ENCODE assay signal across 9 cellular contexts in genomic region chr11:45092901-45093760, GRCh38. TPM values are rescaled to one million over a fixed set of nuclear protein-coding genes. Genes with fewer than 3 reads are reported as not detected.
DNase-seq lines count a peak whose midpoint lies in the region; ATAC-seq, FAIRE-seq and TF ChIP-seq lines count a peak whose summit lies in the region.
"Had no signal": no experiment of that assay in that cellular context is flagged by ENCODE, and none has a peak within 500 bp of the region (broad histone marks: within the 10 kb centered on the region; RNA-seq: fewer than 3 reads in every experiment).

No MANE protein-coding gene starts in this region.

- H3K27me3 ChIP-seq in keratinocyte (ENCODE audit: control insufficient read depth, extremely low read depth, insufficient read depth, low read length) (no peaks in the 10 kb centered on the region), BE2C (no peaks in the 10 kb centered on the region)

- peak overlapping the region; percentile 59 for H3K27ac ChIP-seq in keratinocyte (ENCODE audit: control insufficient read depth, insufficient read depth, low read length)

- ATAC-seq in GM21825 (IDR thresholded peaks at IDR 0.05; ENCODE audit: unreplicated experiment) = no peak
- no peak for ATAC-seq in HG03520 (IDR thresholded peaks at IDR 0.05; ENCODE audit: unreplicated experiment)

- H3K27me3 Mint-ChIP-seq in HFFc6 (ENCODE audit: insufficient read depth) = peaks cover 25% of the 10 kb centered on the region

- H3K4me1 ChIP-seq in keratinocyte (ENCODE audit: control insufficient read depth, extremely low read depth, insufficient read depth, low read length) (peaks cover 68% of the 10 kb centered on the region), BE2C (no peaks in the 10 kb centered on the region)

- H3K9me3 ChIP-seq in keratinocyte (ENCODE audit: control insufficient read depth, low read depth, low read length) = no peaks in the 10 kb centered on the region
- H3K9me3 ChIP-seq in BE2C = no peaks in the 10 kb centered on the region

- H3K4me3 ChIP-seq in keratinocyte (ENCODE audit: control insufficient read depth in 2 of 3, extremely low read depth in 1 of 3, insufficient read depth in 2 of 3, low read depth in 1 of 3, low read length in 3 of 3) = no peak overlapping the region
- no peak overlapping the region for H3K4me3 ChIP-seq in BE2C (ENCODE audit: low read depth, low read length)

- no peaks in the 10 kb centered on the region for H3K79me2 ChIP-seq in keratinocyte (ENCODE audit: control insufficient read depth, insufficient read depth, low read length)

- H3K36me3 ChIP-seq in keratinocyte (ENCODE audit: control insufficient read depth in 2 of 2, extremely low read depth in 1 of 2, insufficient read depth in 2 of 2, low read length in 2 of 2) = no peaks in the 10 kb centered on the region
- H3K36me3 ChIP-seq in BE2C = no peaks in the 10 kb centered on the region

- FAIRE-seq in keratinocyte (lab: Jason Lieb, UNC) = peak; percentile 96

- H3K9ac ChIP-seq in keratinocyte (ENCODE audit: control insufficient read depth, extremely low read depth, insufficient read depth, low read length) = peak overlapping the region; percentile 4

- peaks cover 56% of the 10 kb centered on the region for H3K4me1 Mint-ChIP-seq in HFFc6 (ENCODE audit: low read depth)

- H4K20me1 ChIP-seq in keratinocyte (ENCODE audit: control insufficient read depth, extremely low read depth, insufficient read depth, low read length) = no peaks in the 10 kb centered on the region

- no peaks in the 10 kb centered on the region for H3K36me3 Mint-ChIP-seq in HFFc6 (ENCODE audit: low read depth)

- no peaks in the 10 kb centered on the region for H3K9me1 ChIP-seq in keratinocyte (ENCODE audit: control insufficient read depth, extremely low read depth, insufficient read depth, low read length)

- no peaks in the 10 kb centered on the region for H3K9me3 Mint-ChIP-seq in HFFc6

- DNase-seq in A172 (ENCODE audit: low spot score) = peak; percentile 94
- DNase-seq in HFFc6 = peak; percentile 49
- DNase-seq in activated T-cell treated with anti-CD3 and anti-CD28 coated beads, Interleukin-2, amount 50 U/mL, for 48 hours = peak; percentile 64 to 66
- no peak for DNase-seq in keratinocyte (ENCODE audit: low read depth, low spot score)
- DNase-seq in globus pallidus (ENCODE audit: low spot score) = no peak
- no peak for DNase-seq in BE2C
- DNase-seq: GF-D8 had no signal

- no peak for TF ChIP-seq CTCF in HFFc6 (IDR thresholded peaks at IDR 0.05)
- no peak for TF ChIP-seq CTCF in keratinocyte (optimal IDR thresholded peaks at IDR 0.05 in 1 of 3, IDR thresholded peaks at IDR 0.05 in 1 of 3, conservative IDR thresholded peaks at IDR 0.05 in 1 of 3; ENCODE audit: extremely low read depth in 1 of 3, insufficient read depth in 2 of 3, low read length in 3 of 3)
- TF ChIP-seq CTCF in BE2C (IDR thresholded peaks at IDR 0.05; ENCODE audit: low read depth, low read length) = no peak

- peak overlapping the region; percentile 64 for H3K27ac Mint-ChIP-seq in HFFc6

- dilution Hi-C loops in keratinocyte (cut with MboI; ENCODE audit: extremely low pct_ligation_motif_present, low sequenced_read_pairs) = no loop called here

- peak overlapping the region; percentile 14 for H3K4me2 ChIP-seq in keratinocyte (ENCODE audit: control insufficient read depth, extremely low read depth, insufficient read depth, low read depth, low read length)

- H2AFZ ChIP-seq in keratinocyte (ENCODE audit: control insufficient read depth, low read length) = no peak overlapping the region

- peak overlapping the region; percentile 60 for H3K4me3 Mint-ChIP-seq in HFFc6

RNA-seq across cellular contexts. Expression of gene PRDM11, which starts 53.3 kb away (rescaled TPM):
- total RNA-seq in A172 (2014; rRNA removed; shearing (Covaris generic)) = 7.6 and 10.1 TPM in 2 replicates
- 1 to 10 TPM; 2.0 to 5.6 (median 2.7) TPM for total RNA-seq in HFFc6 (2021; fragmentation: NEBNext Ultra II Directional; extraction: Animal tissue kit (Norgen Biotek cat#: 25700))
- polyA plus RNA-seq in keratinocyte = 2.1 to 2.7 TPM (median 2.5 TPM) in 3 replicates
- polyA plus RNA-seq in keratinocyte (2011; ENCODE audit: low read depth) = 0.79 TPM
- 1.6 and 2.6 TPM in 2 replicates for polyA plus RNA-seq in keratinocyte (2011; cell fraction: cytosol; rRNA removed)
- polyA plus RNA-seq in keratinocyte (2011; cell fraction: nucleus; rRNA removed) = 2.6 and 3.9 TPM in 2 replicates
- 1.7 and 2.4 TPM in 2 replicates for polyA plus RNA-seq in keratinocyte (2012; ENCODE audit: low replicate concordance)
- polyA minus RNA-seq in keratinocyte = 2.3 to 5.2 TPM (median 3.2 TPM) in 3 replicates
- polyA minus RNA-seq in keratinocyte (2011; cell fraction: cytosol; rRNA and poly(A)+ RNA removed) = 7.5 TPM
- polyA minus RNA-seq in keratinocyte (2011; cell fraction: nucleus; rRNA and poly(A)+ RNA removed) = 2.9 and 3.2 TPM in 2 replicates
- polyA plus RNA-seq in BE2C (2012; ENCODE audit: insufficient read depth, insufficient read length, low read depth) = 5.9 TPM

Comparison
In these comparisons a context has a peak if more than half of its experiments do, and no peak if none do; other contexts are left out.
1. DNase-seq: peak in A172 (single experiment), HFFc6 (single experiment) and activated T-cell treated with anti-CD3 and anti-CD28 coated beads, Interleukin-2, amount 50 U/mL, for 48 hours (2 of 2); none in keratinocyte (single experiment), globus pallidus (single experiment) and BE2C (single experiment).